In genomic region chr14:105475269-105475915, GRCh38 we compare ENCODE assay signal across 8 cellular contexts. TPM values are rescaled to one million over a fixed set of nuclear protein-coding genes. Genes with fewer than 3 reads are reported as not detected.
DNase-seq lines count a peak whose midpoint lies in the region; ATAC-seq and TF ChIP-seq lines count a peak whose summit lies in the region.

No MANE protein-coding gene starts in this region.

- H2AFZ ChIP-seq in neuron (ENCODE audit: low read depth, low read length) = peak overlapping the region; percentile 72

- TF ChIP-seq CTCF in Panc1 (IDR thresholded peaks at IDR 0.05) = no peak
- TF ChIP-seq CTCF in esophagus muscularis mucosa (IDR thresholded peaks at IDR 0.05) = no peak

- H3K27me3 ChIP-seq in Panc1 (ENCODE audit: control insufficient read depth, insufficient read depth, low read length) (no peaks in the 10 kb centered on the region), esophagus muscularis mucosa (peaks cover 0 to 3% (median 0%) of the 10 kb centered on the region in 4 donors), neuron (ENCODE audit: insufficient read depth, low read length) (no peaks in the 10 kb centered on the region)

- DNase-seq in D341Med (ENCODE audit: low spot score) = peak; percentile 55
- no peak for DNase-seq in Panc1 (ENCODE audit: low read depth, low spot score)
- DNase-seq in esophagus muscularis mucosa (ENCODE audit: extremely low spot score) = no peak
- DNase-seq in T-helper 9 cell = no peak

- CTCF ChIA-PET in Panc1 (lab: Charles Lee) = no interaction called here

- ATAC-seq in Panc1 (no peak), GM21576 (IDR thresholded peaks at IDR 0.05; ENCODE audit: unreplicated experiment) (no peak), HG03469 (IDR thresholded peaks at IDR 0.05; ENCODE audit: unreplicated experiment) (no peak), GM21723 (IDR thresholded peaks at IDR 0.05; ENCODE audit: unreplicated experiment) (no peak)

- intact Hi-C loops in Panc1 (cut with micrococcal nuclease; ENCODE audit: unreplicated experiment) (no loop called here), esophagus muscularis mucosa (cut with DNase I) (no loop called here)

- peaks cover 43% of the 10 kb centered on the region for H3K4me1 ChIP-seq in Panc1 (ENCODE audit: control insufficient read depth, insufficient read depth, low read length)
- peaks cover 68 to 94% (median 92%) of the 10 kb centered on the region in 4 donors for H3K4me1 ChIP-seq in esophagus muscularis mucosa
- H3K4me1 ChIP-seq in neuron (ENCODE audit: insufficient read depth, low read length) = peaks cover 56% of the 10 kb centered on the region

- H3K4me3 ChIP-seq in Panc1 (ENCODE audit: low read depth in 2 of 2, low read length in 2 of 2) (peak overlapping the region; percentile 65 to 67), esophagus muscularis mucosa (peak overlapping the region; percentile 94 to 99 (median 98)), neuron (ENCODE audit: low read length) (peak overlapping the region; percentile 63)

- in situ Hi-C loops in Panc1 (cut with HindIII; ENCODE audit: low pct_unique_long_range_greater_than_20kb, low sequenced_read_pairs) = no loop called here

- no peak for TF ChIP-seq POLR2A in esophagus muscularis mucosa (IDR thresholded peaks at IDR 0.05; ENCODE audit: low read depth)

- POLR2A ChIA-PET in Panc1 (lab: Charles Lee) = no interaction called here

- no peaks in the 10 kb centered on the region; the same call in 1 of the 2 replicates for H3K36me3 ChIP-seq in Panc1 (ENCODE audit: control insufficient read depth, insufficient read depth, low read length)
- H3K36me3 ChIP-seq in esophagus muscularis mucosa = peaks cover 3 to 32% (median 25%) of the 10 kb centered on the region in 4 donors
- peaks cover 9% of the 10 kb centered on the region for H3K36me3 ChIP-seq in neuron (ENCODE audit: insufficient read depth, low read length)

- no peak for TF ChIP-seq EP300 in esophagus muscularis mucosa (IDR thresholded peaks at IDR 0.05)

- H3K27ac ChIP-seq in Panc1 (ENCODE audit: low read length) (peak overlapping the region; percentile 82), esophagus muscularis mucosa (replicated peaks in 1 of 4) (peak overlapping the region; percentile 92 to 99 (median 94))

- WGBS in esophagus muscularis mucosa = 0% methylated on average over 1 of the region's 39 CpGs

- no peaks in the 10 kb centered on the region for H3K9me3 ChIP-seq in Panc1 (ENCODE audit: control insufficient read depth, insufficient read depth, low read depth, low read length)
- H3K9me3 ChIP-seq in esophagus muscularis mucosa = no peaks in the 10 kb centered on the region
- no peaks in the 10 kb centered on the region for H3K9me3 ChIP-seq in neuron (ENCODE audit: low read length)

- no TSS peak for BruUV-seq in Panc1 (replicated peaks; lab: Mats Ljungman, UMichigan)

RNA-seq across cellular contexts. Expression of gene CRIP2, which starts 0.8 kb away (rescaled TPM):
- 280 TPM for total RNA-seq in Panc1 (2021; ENCODE audit: unreplicated experiment)
- 1,001 TPM for polyA plus RNA-seq in Panc1 (2012; ENCODE audit: insufficient read length)
- 100 to 1,000 TPM; 283 to 578 (median 392) TPM for total RNA-seq in esophagus muscularis mucosa

RNA-seq across cellular contexts. Expression of gene CRIP1, which starts 11.3 kb away (rescaled TPM):
- total RNA-seq in Panc1 (2021; ENCODE audit: unreplicated experiment) = 1,056 TPM
- polyA plus RNA-seq in Panc1 (2012; ENCODE audit: insufficient read length) = 2,110 TPM
- 100 to 1,000 TPM in 1 of 4 donors, 10 to 100 TPM in 3; 34.0 to 110 (median 54.6) TPM for total RNA-seq in esophagus muscularis mucosa

RNA-seq across cellular contexts. Expression of gene TEDC1, which starts 15.7 kb away (rescaled TPM):
- total RNA-seq in Panc1 (2021; ENCODE audit: unreplicated experiment) = 47.8 TPM
- 42.5 TPM for polyA plus RNA-seq in Panc1 (2012; ENCODE audit: insufficient read length)
- total RNA-seq in esophagus muscularis mucosa = 1 to 10 TPM; 3.8 to 6.6 (median 4.7) TPM

RNA-seq across cellular contexts. Expression of gene TMEM121, which starts 51.0 kb away (rescaled TPM):
- total RNA-seq in Panc1 (2021; ENCODE audit: unreplicated experiment) (4.6 TPM), esophagus muscularis mucosa (10 to 100 TPM in 1 of 4 donors, 1 to 10 TPM in 3; 2.9 to 13.0 (median 5.4) TPM)
- polyA plus RNA-seq in Panc1 (2012; ENCODE audit: insufficient read length) = 8.4 TPM

RNA-seq across cellular contexts. Expression of gene MTA1, which starts 55.8 kb away (rescaled TPM):
- total RNA-seq in Panc1 (2021; ENCODE audit: unreplicated experiment) = 105 TPM
- 102 TPM for polyA plus RNA-seq in Panc1 (2012; ENCODE audit: insufficient read length)
- 10 to 100 TPM; 49.0 to 94.2 (median 67.9) TPM for total RNA-seq in esophagus muscularis mucosa
